8 cellular contexts compared by ENCODE assay signal in genomic region chr15:101206173-101206572, GRCh38.
A peak's percentile ranks its signal among the peaks of the same experiment; 100 is the strongest.
DNase-seq lines count a peak whose midpoint lies in the region; ATAC-seq and TF ChIP-seq lines count a peak whose summit lies in the region.

No MANE protein-coding gene starts in this region.

- H3K9ac ChIP-seq in DND-41 (ENCODE audit: low read depth, low read length), result peak overlapping the region; percentile 7; the same call in 1 of the 2 replicates

- H3K4me3 ChIP-seq in DND-41 (ENCODE audit: low read depth in 1 of 2, low read length in 2 of 2), result peak overlapping the region in 1 of 2 experiments; percentile 39; a peak in 2 of 4 replicates

- no peak for TF ChIP-seq CTCF in DND-41 (IDR thresholded peaks at IDR 0.05; ENCODE audit: borderline replicate concordance, extremely low read depth, low read length, poor library complexity, severe bottlenecking)

- peaks cover 51% of the 10 kb centered on the region for H4K20me1 ChIP-seq in DND-41 (ENCODE audit: insufficient read depth, low read length)

- ATAC-seq in DND-41 (ENCODE audit: insufficient read depth, low read depth) (peak; percentile 76), GM21619 (IDR thresholded peaks at IDR 0.05; ENCODE audit: unreplicated experiment) (no peak)

- H3K4me1 ChIP-seq in DND-41 (ENCODE audit: insufficient read depth, low read length), result peaks cover 44% of the 10 kb centered on the region

- no peaks in the 10 kb centered on the region for H3K36me3 ChIP-seq in DND-41 (ENCODE audit: insufficient read depth, low read length)

- no peaks in the 10 kb centered on the region for H3K27me3 ChIP-seq in DND-41 (ENCODE audit: insufficient read depth, low read length, poor library complexity)

- DNase-seq in DND-41 (peak; percentile 48), NCI-H510A treated with DMSO at 0.1 percent for 48 hours (lab: John Stamatoyannopoulos, UW) (no peak), NCI-H2227 (lab: John Stamatoyannopoulos, UW; ENCODE audit: unreplicated experiment) (no peak), COLO829 (ENCODE audit: low spot score) (no peak)
- DNase-seq in activated CD4-positive, alpha-beta T cell treated with anti-CD3 and anti-CD28 coated beads for 4 hours, result peak; percentile 86 to 91
- DNase-seq in central memory CD4-positive, alpha-beta T cell, result peak; percentile 29
- peak; percentile 68 to 79 for DNase-seq in stimulated activated CD4-positive, alpha-beta T cell treated with anti-CD3 and anti-CD28 coated beads, Interleukin-1b, Interleukin-23, amount 100 ng/mL, for 4 hours (ENCODE audit: low read depth in 2 of 2)

- no peak overlapping the region for H2AFZ ChIP-seq in DND-41 (ENCODE audit: low read depth, low read length)

- peak overlapping the region; percentile 51 for H3K4me2 ChIP-seq in DND-41 (ENCODE audit: insufficient read depth, low read length)

- H3K9me3 ChIP-seq in DND-41 (ENCODE audit: insufficient read depth, low read length, severe bottlenecking), result no peaks in the 10 kb centered on the region

- H3K79me2 ChIP-seq in DND-41 (ENCODE audit: insufficient read depth, low read length), result peaks cover 89% of the 10 kb centered on the region

- peak overlapping the region; percentile 40; the same call in 1 of the 2 replicates for H3K27ac ChIP-seq in DND-41 (ENCODE audit: low read length)

Comparison
In these comparisons a context has a peak if more than half of its experiments do, and no peak if none do; other contexts are left out.
1. DNase-seq: peak in DND-41 (single experiment), activated CD4-positive, alpha-beta T cell treated with anti-CD3 and anti-CD28 coated beads for 4 hours (2 of 2), central memory CD4-positive, alpha-beta T cell (single experiment) and stimulated activated CD4-positive, alpha-beta T cell treated with anti-CD3 and anti-CD28 coated beads, Interleukin-1b, Interleukin-23, amount 100 ng/mL, for 4 hours (2 of 2); none in NCI-H510A treated with DMSO at 0.1 percent for 48 hours (single experiment), NCI-H2227 (single experiment) and COLO829 (single experiment).